15 cellular contexts compared by ENCODE assay signal in the genomic region with DNA sequence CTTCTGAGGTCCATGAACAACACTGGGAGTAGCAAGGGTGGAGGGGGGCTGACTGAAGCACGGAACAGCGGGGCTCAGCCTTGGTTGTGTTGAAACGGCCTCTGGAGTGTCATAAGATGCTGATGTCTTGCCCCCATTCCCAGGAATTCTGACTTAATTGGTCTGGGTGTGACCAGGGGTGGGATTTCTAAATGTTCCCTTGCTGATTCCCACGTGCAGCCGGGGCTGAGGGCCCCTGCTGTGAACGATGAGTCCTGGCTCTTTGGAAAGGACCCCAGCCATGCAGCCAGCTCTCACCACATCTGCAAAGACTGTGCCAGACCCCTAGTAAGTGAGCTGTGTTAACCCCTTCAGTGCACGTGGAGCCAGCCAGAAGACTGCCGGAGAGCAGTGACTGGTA.
"Had no signal": no experiment of that assay in that cellular context is flagged by ENCODE, and none has a peak within 500 bp of the region (broad histone marks: within the 10 kb centered on the region; RNA-seq: fewer than 3 reads in every experiment).

No MANE protein-coding gene starts in this region.

- H3K4me3 ChIP-seq: colonic mucosa, prostate gland, uterus had no signal

- H3K27ac Mint-ChIP-seq: activated CD8-positive, alpha-beta T cell treated with anti-CD3 and anti-CD28 coated beads, Interleukin-2, amount 10 ng/mL, durations not matched to agents 7 days and 5 days; activated naive CD8-positive, alpha-beta T cell treated with anti-CD3 and anti-CD28 coated beads, Interleukin-2, amount 50 U/mL, for 24 hours; activated T-helper 1 cell treated with anti-CD3 and anti-CD28 coated beads, Interleukin-12 subunit alpha, Interleukin-12 subunit beta, Interleukin-2, Interleukin-4 antibody, amounts not matched to agents 30 ng/mL and 10 ng/mL and 1 ng/mL, durations not matched to agents 14 hours and 24 hours and 36 hours; naive B cell; stimulated activated naive CD8-positive, alpha-beta T cell treated with anti-CD3 and anti-CD28 coated beads, Interleukin-15, Interleukin-2, amounts not matched to agents 100 ng/mL and 50 ng/mL, for 24 hours had no signal

- H3K4me1 ChIP-seq: colonic mucosa, prostate gland had no signal

- H3K27ac ChIP-seq: colonic mucosa, prostate gland, uterus had no signal

- H3K27me3 ChIP-seq: colonic mucosa, uterus had no signal

- DNase-seq: activated CD4-positive, alpha-beta T cell treated with anti-CD3 and anti-CD28 coated beads for 48 hours; activated CD8-positive, alpha-beta T cell treated with anti-CD3 and anti-CD28 coated beads, Interleukin-2, amount 10 ng/mL, durations not matched to agents 7 days and 5 days; activated naive CD4-positive, alpha-beta T cell treated with Interleukin-2 at 50 U/mL for 16 hours; activated naive CD8-positive, alpha-beta T cell treated with anti-CD3 and anti-CD28 coated beads, Interleukin-2, amount 50 U/mL, for 24 hours; colonic mucosa; kidney glomerular epithelial cell; midbrain; naive B cell; stimulated activated CD4-positive, alpha-beta T cell treated with anti-CD3 and anti-CD28 coated beads, Interleukin-4, amount 100 ng/mL, for 1 hour; stimulated activated CD8-positive, alpha-beta memory T cell treated with anti-CD3 and anti-CD28 coated beads, Interleukin-4, amount 100 ng/mL, for 48 hours; T-helper 1 cell had no signal

- ATAC-seq: activated CD8-positive, alpha-beta T cell treated with anti-CD3 and anti-CD28 coated beads, Interleukin-2, amount 10 ng/mL, durations not matched to agents 7 days and 5 days; activated naive CD8-positive, alpha-beta T cell treated with anti-CD3 and anti-CD28 coated beads, Interleukin-2, amount 50 U/mL, for 24 hours had no signal

- H3K4me3 Mint-ChIP-seq: activated CD8-positive, alpha-beta T cell treated with anti-CD3 and anti-CD28 coated beads, Interleukin-2, amount 10 ng/mL, durations not matched to agents 7 days and 5 days; activated naive CD8-positive, alpha-beta T cell treated with anti-CD3 and anti-CD28 coated beads, Interleukin-2, amount 50 U/mL, for 24 hours; activated T-helper 1 cell treated with anti-CD3 and anti-CD28 coated beads, Interleukin-12 subunit alpha, Interleukin-12 subunit beta, Interleukin-2, Interleukin-4 antibody, amounts not matched to agents 30 ng/mL and 10 ng/mL and 1 ng/mL, durations not matched to agents 14 hours and 24 hours and 36 hours; stimulated activated naive CD8-positive, alpha-beta T cell treated with anti-CD3 and anti-CD28 coated beads, Interleukin-15, Interleukin-2, amounts not matched to agents 100 ng/mL and 50 ng/mL, for 24 hours had no signal

- H3K9me3 ChIP-seq: colonic mucosa, prostate gland, uterus had no signal

- H3K4me1 Mint-ChIP-seq: activated naive CD8-positive, alpha-beta T cell treated with anti-CD3 and anti-CD28 coated beads, Interleukin-2, amount 50 U/mL, for 24 hours; naive B cell had no signal

- H3K36me3 ChIP-seq: colonic mucosa, prostate gland, uterus had no signal

- H3K36me3 Mint-ChIP-seq: naive B cell had no signal

- H3K27me3 Mint-ChIP-seq: activated naive CD8-positive, alpha-beta T cell treated with anti-CD3 and anti-CD28 coated beads, Interleukin-2, amount 50 U/mL, for 24 hours; stimulated activated naive CD8-positive, alpha-beta T cell treated with anti-CD3 and anti-CD28 coated beads, Interleukin-15, Interleukin-2, amounts not matched to agents 100 ng/mL and 50 ng/mL, for 24 hours had no signal

- H3K9me3 Mint-ChIP-seq: activated naive CD8-positive, alpha-beta T cell treated with anti-CD3 and anti-CD28 coated beads, Interleukin-2, amount 50 U/mL, for 24 hours; activated T-helper 1 cell treated with anti-CD3 and anti-CD28 coated beads, Interleukin-12 subunit alpha, Interleukin-12 subunit beta, Interleukin-2, Interleukin-4 antibody, amounts not matched to agents 30 ng/mL and 10 ng/mL and 1 ng/mL, durations not matched to agents 14 hours and 24 hours and 36 hours; stimulated activated naive CD8-positive, alpha-beta T cell treated with anti-CD3 and anti-CD28 coated beads, Interleukin-15, Interleukin-2, amounts not matched to agents 100 ng/mL and 50 ng/mL, for 24 hours had no signal
